Comparison of ENCODE assay signal across 8 cellular contexts in the genomic region with DNA sequence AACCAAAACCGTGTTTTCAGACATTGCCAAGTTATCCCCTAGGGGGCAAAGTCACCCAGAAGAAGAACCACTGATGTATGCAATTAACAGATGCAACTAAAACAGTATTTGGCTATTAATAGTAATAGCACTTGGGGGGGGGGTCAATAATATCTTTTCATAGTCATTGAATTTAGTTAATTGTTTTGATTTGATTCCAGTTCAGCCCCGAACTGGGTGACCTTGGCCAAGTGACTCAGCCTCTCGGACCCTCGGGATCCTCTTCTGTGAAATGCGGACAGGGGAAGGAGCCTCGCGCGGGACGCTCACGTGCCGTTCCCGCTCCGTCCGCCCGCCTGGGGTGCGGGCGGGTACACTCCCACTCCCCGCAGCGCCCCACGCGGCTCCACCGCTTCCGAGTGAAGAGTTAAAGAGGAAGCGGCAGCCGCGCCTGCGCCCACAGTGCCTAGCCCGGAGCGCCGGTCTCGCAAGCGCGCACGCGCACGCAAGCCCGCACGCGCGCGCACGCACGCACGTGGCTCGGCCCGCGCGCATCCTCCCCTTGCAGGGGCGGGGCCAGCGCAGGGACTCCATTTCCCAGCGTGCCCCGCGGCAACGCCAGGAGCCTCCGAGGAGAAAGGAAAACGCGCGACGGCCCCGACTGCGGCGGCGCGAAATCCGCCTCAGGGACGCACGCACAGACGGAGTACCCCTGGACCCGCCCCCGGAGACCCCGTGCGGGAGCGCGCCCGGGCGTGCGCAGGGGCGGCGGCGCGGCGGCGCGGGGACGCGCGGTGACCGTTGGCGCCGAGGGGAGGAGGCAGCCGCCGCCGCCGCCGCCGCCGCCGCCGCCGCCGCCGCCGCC. TPM values are rescaled to one million over a fixed set of nuclear protein-coding genes. Genes with fewer than 3 reads are reported as not detected.
DNase-seq lines count a peak whose midpoint lies in the region; ATAC-seq lines count a peak whose summit lies in the region.

A gene (plus strand): TSS at position 769 of the 844 bp plus-strand sequence. CDS start 188 bp downstream, outside the sequence.

- POLR2A ChIA-PET in activated CD8-positive, alpha-beta memory T cell treated with anti-CD3 and anti-CD28 coated beads for 36 hours (lab: Charles Lee): no interaction called here

- CTCF ChIA-PET in activated CD8-positive, alpha-beta memory T cell treated with anti-CD3 and anti-CD28 coated beads for 36 hours (lab: Charles Lee): interaction anchor here (1.4 kb wide), 1 partner anchor 139 kb away, joined by 3 read pairs; no protein-coding TSS in a partner anchor

- H3K9me3 Mint-ChIP-seq in memory B cell: no peaks in the 10 kb centered on the region

- H3K27me3 ChIP-seq in effector memory CD4-positive, alpha-beta T cell (replicated peaks; ENCODE audit: control insufficient read depth, insufficient read depth, low read length, poor library complexity, severe bottlenecking): no peaks in the 10 kb centered on the region

- peak within 1 kb of the TSS; percentile 88 for H3K4me3 Mint-ChIP-seq in memory B cell

- peak within 1 kb of the TSS; percentile 87 for H3K27ac Mint-ChIP-seq in memory B cell

- H3K36me3 ChIP-seq in effector memory CD4-positive, alpha-beta T cell (ENCODE audit: control insufficient read depth, insufficient read depth, low read length): no peaks in the 10 kb centered on the region

- peak; percentile 77 for ATAC-seq in GM19468 (IDR thresholded peaks at IDR 0.05; ENCODE audit: extremely low read depth, unreplicated experiment)
- peak; percentile 78 for ATAC-seq in memory B cell (ENCODE audit: low read depth)

- no peaks in the 10 kb centered on the region for H3K36me3 Mint-ChIP-seq in memory B cell

- H3K27ac ChIP-seq in effector memory CD4-positive, alpha-beta T cell (ENCODE audit: insufficient read depth, low read length, poor library complexity, severe bottlenecking): peak within 1 kb of the TSS; percentile 95

- H3K4me1 Mint-ChIP-seq in memory B cell: peaks cover 36% of the 10 kb centered on the region

- H3K4me1 ChIP-seq in effector memory CD4-positive, alpha-beta T cell (ENCODE audit: control insufficient read depth, insufficient read depth, low read length, poor library complexity, severe bottlenecking): peaks cover 41% of the 10 kb centered on the region

- peaks cover 13% of the 10 kb centered on the region for H3K27me3 Mint-ChIP-seq in memory B cell

- peak within 1 kb of the TSS; percentile 96 for H3K4me3 ChIP-seq in effector memory CD4-positive, alpha-beta T cell (ENCODE audit: insufficient read depth, low read depth, low read length, poor library complexity, severe bottlenecking)

- H3K9me3 ChIP-seq in effector memory CD4-positive, alpha-beta T cell (ENCODE audit: control insufficient read depth, low read length): no peaks in the 10 kb centered on the region

- DNase-seq in CMK (ENCODE audit: low read depth) (peak; percentile 97), HT-29 (ENCODE audit: low spot score) (peak; percentile 91), memory B cell (ENCODE audit: low spot score in 2 of 2) (peak; percentile 99)
- peak; percentile 98 for DNase-seq in NK-92 treated with Interleukin-12 subunit alpha and Interleukin-12 subunit beta, amount 100 ng/mL, for 24 hours (lab: John Stamatoyannopoulos, UW)
- DNase-seq in effector memory CD4-positive, alpha-beta T cell: peak; percentile 98 to 99 (median 99)
- DNase-seq in stimulated activated CD8-positive, alpha-beta memory T cell treated with anti-CD3 and anti-CD28 coated beads, Interleukin-12 subunit alpha, Interleukin-12 subunit beta, amount 100 ng/mL, for 24 hours (ENCODE audit: extremely low read depth): peak; percentile 95

RNA-seq across cellular contexts. Expression of the gene that starts here (rescaled TPM):
- total RNA-seq in HT-29 (2014; rRNA removed; shearing (Covaris generic)): 223 and 234 TPM in 2 replicates
- 100 to 1,000 TPM; 295 to 300 TPM for total RNA-seq in activated CD8-positive, alpha-beta memory T cell treated with anti-CD3 and anti-CD28 coated beads for 36 hours

Comparison
In these comparisons a context has a peak if more than half of its experiments do, and no peak if none do; other contexts are left out.
1. Peak in every context shown above with its lines: DNase-seq, ATAC-seq, H3K4me3 ChIP-seq and H3K27ac ChIP-seq.